Comparison of ENCODE assay signal across 30 cellular contexts in genomic region chr13:22047082-22047784, GRCh38.
DNase-seq lines count a peak whose midpoint lies in the region; ATAC-seq, FAIRE-seq and TF ChIP-seq lines count a peak whose summit lies in the region.
"Had no signal": no experiment of that assay in that cellular context is flagged by ENCODE, and none has a peak within 500 bp of the region (broad histone marks: within the 10 kb centered on the region; RNA-seq: fewer than 3 reads in every experiment).

No MANE protein-coding gene starts in this region.

- no peak overlapping the region for H3K4me3 Mint-ChIP-seq in activated CD4-positive, alpha-beta T cell treated with anti-CD3 and anti-CD28 coated beads, Interleukin-2, amount 10 ng/mL, durations not matched to agents 24 days and 14 days
- H3K4me3 Mint-ChIP-seq: activated CD8-positive, alpha-beta T cell treated with anti-CD3 and anti-CD28 coated beads, Interleukin-2, amount 10 ng/mL, durations not matched to agents 7 days and 5 days; immature natural killer cell had no signal

- peaks cover 2% of the 10 kb centered on the region for H3K36me3 Mint-ChIP-seq in activated CD4-positive, alpha-beta T cell treated with anti-CD3 and anti-CD28 coated beads, Interleukin-2, amount 10 ng/mL, durations not matched to agents 24 days and 14 days (ENCODE audit: low read depth)

- no peak overlapping the region for H3K27ac Mint-ChIP-seq in activated CD4-positive, alpha-beta T cell treated with anti-CD3 and anti-CD28 coated beads, Interleukin-2, amount 10 ng/mL, durations not matched to agents 24 days and 14 days
- H3K27ac Mint-ChIP-seq: activated CD8-positive, alpha-beta T cell treated with anti-CD3 and anti-CD28 coated beads, Interleukin-2, amount 10 ng/mL, durations not matched to agents 7 days and 5 days had no signal

- peak; percentile 20 for DNase-seq in activated CD4-positive, alpha-beta T cell treated with anti-CD3 and anti-CD28 coated beads, Interleukin-2, amount 10 ng/mL, durations not matched to agents 24 days and 14 days
- DNase-seq in activated CD4-positive, alpha-beta T cell treated with anti-CD3 and anti-CD28 coated beads, Interleukin-2, amount 50 U/mL, for 48 hours: no peak
- DNase-seq in RPMI7951 (ENCODE audit: low read depth) (peak; percentile 13), epithelial cell of proximal tubule (ENCODE audit: low read depth) (peak; percentile 60), omental fat pad (ENCODE audit: low spot score) (no peak), hippocampal formation (lab: John Stamatoyannopoulos, UW) (no peak), kidney (no peak)
- DNase-seq: 8988T; activated CD8-positive, alpha-beta T cell treated with anti-CD3 and anti-CD28 coated beads, Interleukin-2, amount 10 ng/mL, durations not matched to agents 7 days and 5 days; activated effector memory CD4-positive, alpha-beta T cell treated with anti-CD3 and anti-CD28 coated beads, Interleukin-2, amount 50 U/mL, for 16 hours; Caco-2; DMS79 treated with DMSO at 0.1 percent for 48 hours; GF-D8; immature natural killer cell; Kasumi-1; left ventricle myocardium inferior; NCI-H1092; NCI-H1694; NCI-H82; posterior cingulate gyrus; right cardiac atrium; RPMI8226; stimulated activated CD4-positive, alpha-beta T cell treated with anti-CD3 and anti-CD28 coated beads, Interleukin-12 subunit alpha, Interleukin-12 subunit beta, amount 100 ng/mL, for 4 hours; stimulated activated CD4-positive, alpha-beta T cell treated with anti-CD3 and anti-CD28 coated beads, Interleukin-2, amount 100 ng/mL, for 48 hours; thyroid gland; uterus had no signal

- no peaks in the 10 kb centered on the region for H3K9me3 ChIP-seq in kidney (ENCODE audit: control insufficient read depth in 1 of 2, low read length in 2 of 2)
- H3K9me3 ChIP-seq: Caco-2, thyroid gland, uterus had no signal

- H3K4me1 Mint-ChIP-seq in activated CD4-positive, alpha-beta T cell treated with anti-CD3 and anti-CD28 coated beads, Interleukin-2, amount 10 ng/mL, durations not matched to agents 24 days and 14 days: peaks cover 20% of the 10 kb centered on the region

- peaks cover 0 to 2% of the 10 kb centered on the region in 2 donors for H3K4me1 ChIP-seq in kidney (ENCODE audit: control insufficient read depth in 1 of 2, insufficient read depth in 1 of 2, low read depth in 1 of 2, low read length in 2 of 2)
- H3K4me1 ChIP-seq: HAP-1, left ventricle myocardium inferior, uterus had no signal

- H3K4me3 ChIP-seq in epithelial cell of proximal tubule (ENCODE audit: low read depth, low read length) (no peak overlapping the region), kidney (ENCODE audit: low read length in 2 of 2) (no peak overlapping the region)
- H3K4me3 ChIP-seq: HAP-1, left ventricle myocardium inferior, thyroid gland, uterus had no signal

- TF ChIP-seq CTCF in epithelial cell of proximal tubule (conservative IDR thresholded peaks at IDR 0.05; ENCODE audit: low read depth, low read length) (no peak), omental fat pad (IDR thresholded peaks at IDR 0.05) (no peak), kidney (IDR thresholded peaks at IDR 0.05; ENCODE audit: borderline replicate concordance, extremely low read depth, insufficient read depth) (no peak)

- H3K27ac ChIP-seq in kidney (ENCODE audit: low read depth in 2 of 2, low read length in 2 of 2): no peak overlapping the region
- H3K27ac ChIP-seq: C4-2B, left ventricle myocardium inferior, thyroid gland, uterus had no signal

- no peak for FAIRE-seq in kidney (lab: Jason Lieb, UNC)
- FAIRE-seq: TTC549 had no signal

- ATAC-seq in omental fat pad (ENCODE audit: low FRiP score) (peak; percentile 64), HG02678 (IDR thresholded peaks at IDR 0.05; ENCODE audit: unreplicated experiment) (no peak)
- ATAC-seq: activated CD8-positive, alpha-beta T cell treated with anti-CD3 and anti-CD28 coated beads, Interleukin-2, amount 10 ng/mL, durations not matched to agents 7 days and 5 days; right cardiac atrium had no signal

- peaks cover 3% of the 10 kb centered on the region for H3K9me3 Mint-ChIP-seq in activated CD4-positive, alpha-beta T cell treated with anti-CD3 and anti-CD28 coated beads, Interleukin-2, amount 10 ng/mL, durations not matched to agents 24 days and 14 days

- H3K27me3 Mint-ChIP-seq in activated CD4-positive, alpha-beta T cell treated with anti-CD3 and anti-CD28 coated beads, Interleukin-2, amount 10 ng/mL, durations not matched to agents 24 days and 14 days: no peaks in the 10 kb centered on the region

- H3K9ac ChIP-seq in kidney (ENCODE audit: low read length in 2 of 2): no peak overlapping the region

- intact Hi-C loops in activated CD4-positive, alpha-beta T cell treated with anti-CD3 and anti-CD28 coated beads, Interleukin-2, amount 10 ng/mL, durations not matched to agents 24 days and 14 days (cut with micrococcal nuclease): no loop called here
- intact Hi-C loops in kidney (cut with DNase I): no loop called here

- no peaks in the 10 kb centered on the region for H3K36me3 ChIP-seq in kidney (ENCODE audit: control insufficient read depth in 1 of 2, insufficient read depth in 2 of 2, low read length in 2 of 2)
- H3K36me3 ChIP-seq: HAP-1, left ventricle myocardium inferior, thyroid gland had no signal

Comparison
In these comparisons a context has a peak if more than half of its experiments do, and no peak if none do; other contexts are left out.
1. DNase-seq: peak in activated CD4-positive, alpha-beta T cell treated with anti-CD3 and anti-CD28 coated beads, Interleukin-2, amount 10 ng/mL, durations not matched to agents 24 days and 14 days (single experiment), RPMI7951 (single experiment) and epithelial cell of proximal tubule (single experiment); none in activated CD4-positive, alpha-beta T cell treated with anti-CD3 and anti-CD28 coated beads, Interleukin-2, amount 50 U/mL, for 48 hours (0 of 2), omental fat pad (single experiment), hippocampal formation (0 of 2) and kidney (single experiment).